10 cellular contexts compared by ENCODE assay signal in genomic region chr2:44075536-44075935, GRCh38.
DNase-seq lines count a peak whose midpoint lies in the region; ATAC-seq, FAIRE-seq and TF ChIP-seq lines count a peak whose summit lies in the region.
"Had no signal": no experiment of that assay in that cellular context is flagged by ENCODE, and none has a peak within 500 bp of the region (broad histone marks: within the 10 kb centered on the region; RNA-seq: fewer than 3 reads in every experiment).

No MANE protein-coding gene starts in this region.

- no peak overlapping the region for H2AK5ac ChIP-seq in IMR-90 (ENCODE audit: low read depth, low read length)

- no peaks in the 10 kb centered on the region for H4K20me1 ChIP-seq in IMR-90 (ENCODE audit: insufficient read depth, low read length)

- BruUV-seq in IMR-90 (replicated peaks; lab: Mats Ljungman, UMichigan), result no TSS peak

- no peak overlapping the region for H3K14ac ChIP-seq in IMR-90 (replicated peaks; ENCODE audit: low read depth, low read length)

- H3K56ac ChIP-seq in IMR-90 (ENCODE audit: extremely low read depth, insufficient read depth, low read length), result no peak overlapping the region

- no peaks in the 10 kb centered on the region for H3K4me1 ChIP-seq in IMR-90 (ENCODE audit: control insufficient read depth, insufficient read depth, low read length)
- H3K4me1 ChIP-seq in skeletal muscle tissue (ENCODE audit: control insufficient read depth in 3 of 3, insufficient read depth in 3 of 3, low read length in 3 of 3), result peaks cover 6 to 19% (median 6%) of the 10 kb centered on the region in 3 donors
- H3K4me1 ChIP-seq: breast epithelium, sigmoid colon had no signal

- no peaks in the 10 kb centered on the region for H3K36me3 ChIP-seq in IMR-90 (ENCODE audit: control insufficient read depth, insufficient read depth, low read length)
- H3K36me3 ChIP-seq in skeletal muscle tissue (ENCODE audit: control insufficient read depth in 3 of 3, insufficient read depth in 3 of 3, low read length in 3 of 3), result no peaks in the 10 kb centered on the region
- H3K36me3 ChIP-seq: breast epithelium, sigmoid colon had no signal

- H2BK5ac ChIP-seq in IMR-90 (ENCODE audit: low read depth, low read length, poor library complexity, severe bottlenecking), result no peak overlapping the region

- H3K9me3 Mint-ChIP-seq in T-helper 2 cell treated with Interferon-gamma antibody and Interleukin-4, amounts not matched to agents 5 μg/mL and 100 μg/mL, for 36 hours, result no peaks in the 10 kb centered on the region

- no CpG with 5 or more reads among the region's 6 CpGs for WGBS in IMR-90 (ENCODE audit: extremely low coverage in 2 of 2, insufficient read length in 1 of 2), 2 experiments

- H3K9me3 ChIP-seq in IMR-90 (ENCODE audit: control insufficient read depth, insufficient read depth, low read length) (no peaks in the 10 kb centered on the region), skeletal muscle tissue (ENCODE audit: control insufficient read depth in 3 of 3, low read length in 3 of 3) (no peaks in the 10 kb centered on the region)
- H3K9me3 ChIP-seq: breast epithelium, sigmoid colon had no signal

- CTCF ChIA-PET in IMR-90 (lab: Yijun Ruan, JAX), result no interaction called here

- no peak overlapping the region for H3K27ac ChIP-seq in IMR-90 (ENCODE audit: insufficient read depth, low read length)
- H3K27ac ChIP-seq in skeletal muscle tissue (ENCODE audit: low read depth, low read length), result peak overlapping the region; percentile 96
- H3K27ac ChIP-seq: breast epithelium, sigmoid colon had no signal

- TF ChIP-seq POLR2A in IMR-90 (IDR thresholded peaks at IDR 0.05; ENCODE audit: low read depth, low read length), result no peak

- no peak overlapping the region for H2BK120ac ChIP-seq in IMR-90 (ENCODE audit: low read depth, low read length)

- no peaks in the 10 kb centered on the region for H3K9me1 ChIP-seq in IMR-90 (ENCODE audit: insufficient read depth, low read length)

- intact Hi-C loops in IMR-90 (cut with micrococcal nuclease), result no loop called here

- no peak overlapping the region for H3K4ac ChIP-seq in IMR-90 (ENCODE audit: low read depth, low read length)

- H3K4me2 ChIP-seq in IMR-90 (ENCODE audit: low read depth, low read length), result no peak overlapping the region

- peaks cover 1% of the 10 kb centered on the region for H3K4me1 Mint-ChIP-seq in T-helper 2 cell treated with Interferon-gamma antibody and Interleukin-4, amounts not matched to agents 5 μg/mL and 100 μg/mL, for 36 hours (ENCODE audit: low read depth)

- H3K23ac ChIP-seq in IMR-90 (ENCODE audit: low read depth, low read length), result no peak overlapping the region

- dilution Hi-C loops in IMR-90 (cut with HindIII; ENCODE audit: low sequenced_read_pairs, unreplicated experiment), result no loop called here

- FAIRE-seq in frontal cortex (lab: Jason Lieb, UNC), result peak; percentile 81

- H3K9ac ChIP-seq in IMR-90 (ENCODE audit: low read depth, low read length) (no peak overlapping the region), skeletal muscle tissue (ENCODE audit: low read depth in 1 of 3, low read length in 3 of 3) (peak overlapping the region in 1 of 3 donors; percentile 70)

- POLR2A ChIA-PET in IMR-90 (lab: Charles Lee; ENCODE audit: unreplicated experiment), result interaction anchor here (0.6 kb wide), 1 partner anchor 93 kb away, joined by 3 read pairs; no protein-coding TSS in a partner anchor

- no peaks in the 10 kb centered on the region for H3K79me1 ChIP-seq in IMR-90 (ENCODE audit: low read depth in 1 of 2, low read length in 2 of 2)

- H3K18ac ChIP-seq in IMR-90 (ENCODE audit: low read depth, low read length), result no peak overlapping the region

- in situ Hi-C loops in IMR-90 (cut with MboI; ENCODE audit: low sequenced_read_pairs), result loop anchor here (25.0 kb wide), 1 partner anchor 212 kb away; the partner anchor contains the start of gene SLC3A1

- peak; percentile 61 for ATAC-seq in IMR-90 (ENCODE audit: low read depth)

- no peaks in the 10 kb centered on the region for H3K27me3 Mint-ChIP-seq in T-helper 2 cell treated with Interferon-gamma antibody and Interleukin-4, amounts not matched to agents 5 μg/mL and 100 μg/mL, for 36 hours (ENCODE audit: low read depth)

- no peak for TF ChIP-seq RAD21 in IMR-90 (IDR thresholded peaks at IDR 0.05; ENCODE audit: low read length)

- no peaks in the 10 kb centered on the region for H3K36me3 Mint-ChIP-seq in T-helper 2 cell treated with Interferon-gamma antibody and Interleukin-4, amounts not matched to agents 5 μg/mL and 100 μg/mL, for 36 hours (ENCODE audit: low read depth)

- H3K4me3 ChIP-seq in IMR-90 (ENCODE audit: insufficient read depth, low read depth, low read length), result no peak overlapping the region
- no peak overlapping the region for H3K4me3 ChIP-seq in skeletal muscle tissue (ENCODE audit: low read length in 3 of 3)
- H3K4me3 ChIP-seq: breast epithelium, sigmoid colon had no signal

- no peak overlapping the region for H2AK9ac ChIP-seq in IMR-90 (replicated peaks; ENCODE audit: low read depth, low read length, poor library complexity)

- no peak overlapping the region for H2AFZ ChIP-seq in IMR-90 (replicated peaks; ENCODE audit: low read length, poor library complexity)

- H4K8ac ChIP-seq in IMR-90 (ENCODE audit: low read depth in 2 of 2, low read length in 2 of 2), result no peak overlapping the region

- TF ChIP-seq CTCF in IMR-90 (conservative IDR thresholded peaks at IDR 0.05; ENCODE audit: low read depth, low read length), result no peak

- no peak overlapping the region for H2BK20ac ChIP-seq in IMR-90 (ENCODE audit: low read depth, low read length)

- no peak overlapping the region for H3K4me3 Mint-ChIP-seq in T-helper 2 cell treated with Interferon-gamma antibody and Interleukin-4, amounts not matched to agents 5 μg/mL and 100 μg/mL, for 36 hours

- DNase-seq in IMR-90, result peak; percentile 52
- DNase-seq in NCI-H748 (lab: John Stamatoyannopoulos, UW; ENCODE audit: unreplicated experiment), result peak; percentile 67
- peak; percentile 30 to 45 for DNase-seq in frontal cortex (ENCODE audit: low spot score in 2 of 2)
- no peak for DNase-seq in HUDEP-2 (lab: John Stamatoyannopoulos, UW; ENCODE audit: unreplicated experiment in 76 of 76)
- DNase-seq in DMS79 treated with DMSO at 0.1 percent for 48 hours (lab: John Stamatoyannopoulos, UW), result no peak
- no peak for DNase-seq in T-helper 2 cell treated with Interferon-gamma antibody and Interleukin-4, amounts not matched to agents 5 μg/mL and 100 μg/mL, for 36 hours (ENCODE audit: low spot score)
- DNase-seq: GOT3, sigmoid colon had no signal

- no peak overlapping the region for H3K27ac Mint-ChIP-seq in T-helper 2 cell treated with Interferon-gamma antibody and Interleukin-4, amounts not matched to agents 5 μg/mL and 100 μg/mL, for 36 hours

- H3K27me3 ChIP-seq in IMR-90 (ENCODE audit: control insufficient read depth, insufficient read depth, low read length) (peaks cover 2% of the 10 kb centered on the region; the same call in 1 of the 2 replicates), skeletal muscle tissue (ENCODE audit: control insufficient read depth in 3 of 3, insufficient read depth in 3 of 3, low read length in 3 of 3) (no peaks in the 10 kb centered on the region)
- H3K27me3 ChIP-seq: breast epithelium, sigmoid colon had no signal

- no peak overlapping the region for H2BK15ac ChIP-seq in IMR-90 (ENCODE audit: low read depth, low read length)

- no peak overlapping the region for H4K91ac ChIP-seq in IMR-90 (ENCODE audit: insufficient read depth, low read depth, low read length)

- H4K5ac ChIP-seq in IMR-90 (ENCODE audit: low read depth, low read length), result no peak overlapping the region

TF ChIP-seq in IMR-90, 13 proteins besides CTCF, POLR2A, EP300 and RAD21:
- TF ChIP-seq CEBPB (IDR thresholded peaks at IDR 0.05; ENCODE audit: low read depth, low read length), result peak; percentile 59
- no peak for TF ChIP-seq RFX5 (IDR thresholded peaks at IDR 0.05; ENCODE audit: low read depth, low read length)
- no peak for TF ChIP-seq MAFK (IDR thresholded peaks at IDR 0.05; ENCODE audit: low read depth, low read length)

Comparison
In these comparisons a context has a peak if more than half of its experiments do, and no peak if none do; other contexts are left out.
1. DNase-seq: peak in IMR-90 (single experiment), NCI-H748 (single experiment) and frontal cortex (2 of 2); none in HUDEP-2 (0 of 76), DMS79 treated with DMSO at 0.1 percent for 48 hours (single experiment) and T-helper 2 cell treated with Interferon-gamma antibody and Interleukin-4, amounts not matched to agents 5 μg/mL and 100 μg/mL, for 36 hours (single experiment).